In the genomic region with DNA sequence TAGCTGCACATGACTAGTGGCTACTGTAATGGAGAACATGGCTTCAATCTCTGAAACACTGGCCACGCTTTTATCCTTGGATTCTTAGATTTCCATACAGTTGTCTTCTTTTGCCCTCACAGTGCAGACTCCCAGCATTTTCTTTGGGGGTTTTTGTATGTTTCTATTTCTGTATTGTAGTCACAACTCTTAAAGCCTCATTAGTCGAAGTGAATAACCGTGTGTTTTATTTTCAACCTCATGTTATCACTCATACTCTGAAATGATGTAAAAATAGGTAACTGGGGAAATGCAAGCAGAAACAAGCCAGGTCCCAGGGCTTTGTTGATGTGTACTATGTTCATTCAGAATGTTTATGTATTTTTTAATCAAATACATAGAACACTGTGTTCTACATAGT, we compare ENCODE assay signal across 24 cellular contexts.
DNase-seq lines count a peak whose midpoint lies in the region; ATAC-seq and TF ChIP-seq lines count a peak whose summit lies in the region.
"Had no signal": no experiment of that assay in that cellular context is flagged by ENCODE, and none has a peak within 500 bp of the region (broad histone marks: within the 10 kb centered on the region; RNA-seq: fewer than 3 reads in every experiment).

No MANE protein-coding gene starts in this region.

- no peaks in the 10 kb centered on the region for H3K27me3 Mint-ChIP-seq in T-helper 1 cell treated with Interleukin-12 subunit alpha and Interleukin-12 subunit beta and Interleukin-4 antibody, amounts not matched to agents 30 μg/mL and 1 μg/mL, for 36 hours (ENCODE audit: low read depth)
- H3K27me3 Mint-ChIP-seq in stimulated activated naive CD8-positive, alpha-beta T cell treated with anti-CD3 and anti-CD28 coated beads, Interleukin-15, Interleukin-2, amounts not matched to agents 100 ng/mL and 50 ng/mL, for 24 hours = no peaks in the 10 kb centered on the region
- no peaks in the 10 kb centered on the region for H3K27me3 Mint-ChIP-seq in activated T-helper 17 cell treated with anti-CD3 and anti-CD28 coated beads, Interleukin-2, amount 50 U/mL, for 72 hours
- H3K27me3 Mint-ChIP-seq: CD4-positive, CD25-positive, alpha-beta regulatory T cell; IgD-negative memory B cell; stimulated activated memory B cell treated with anti-CD40 and anti-IgM and Interleukin-4, amounts not matched to agents 10 μg/mL and 1 μg/mL and 100 μg/mL, for 72 hours; T-helper 17 cell had no signal

- H3K27ac Mint-ChIP-seq in T-helper 1 cell treated with Interleukin-12 subunit alpha and Interleukin-12 subunit beta and Interleukin-4 antibody, amounts not matched to agents 30 μg/mL and 1 μg/mL, for 36 hours = peak overlapping the region; percentile 4
- H3K27ac Mint-ChIP-seq in stimulated activated naive CD8-positive, alpha-beta T cell treated with anti-CD3 and anti-CD28 coated beads, Interleukin-15, Interleukin-2, amounts not matched to agents 100 ng/mL and 50 ng/mL, for 24 hours = peak overlapping the region; percentile 38
- H3K27ac Mint-ChIP-seq in activated T-helper 17 cell treated with anti-CD3 and anti-CD28 coated beads, Interleukin-2, amount 50 U/mL, for 72 hours = peak overlapping the region; percentile 51
- H3K27ac Mint-ChIP-seq: IgD-negative memory B cell had no signal

- no peaks in the 10 kb centered on the region for H3K9me3 Mint-ChIP-seq in T-helper 1 cell treated with Interleukin-12 subunit alpha and Interleukin-12 subunit beta and Interleukin-4 antibody, amounts not matched to agents 30 μg/mL and 1 μg/mL, for 36 hours
- no peaks in the 10 kb centered on the region for H3K9me3 Mint-ChIP-seq in stimulated activated naive CD8-positive, alpha-beta T cell treated with anti-CD3 and anti-CD28 coated beads, Interleukin-15, Interleukin-2, amounts not matched to agents 100 ng/mL and 50 ng/mL, for 24 hours
- no peaks in the 10 kb centered on the region for H3K9me3 Mint-ChIP-seq in activated T-helper 17 cell treated with anti-CD3 and anti-CD28 coated beads, Interleukin-2, amount 50 U/mL, for 72 hours
- H3K9me3 Mint-ChIP-seq: activated naive CD4-positive, alpha-beta T cell treated with anti-CD3 and anti-CD28 coated beads, Interleukin-2, amount 50 U/mL, for 72 hours; CD4-positive, CD25-positive, alpha-beta regulatory T cell; IgD-negative memory B cell; stimulated activated memory B cell treated with anti-CD40 and anti-IgM and Interleukin-4, amounts not matched to agents 10 μg/mL and 1 μg/mL and 100 μg/mL, for 72 hours had no signal

- ATAC-seq in stimulated activated naive CD8-positive, alpha-beta T cell treated with anti-CD3 and anti-CD28 coated beads, Interleukin-15, Interleukin-2, amounts not matched to agents 100 U/mL and 50 U/mL, for 24 hours = no peak
- peak; percentile 62 for ATAC-seq in activated T-helper 17 cell treated with anti-CD3 and anti-CD28 coated beads, Interleukin-2, amount 50 U/mL, for 72 hours (replicated peaks)
- ATAC-seq: gastroesophageal sphincter; left colon; Right ventricle myocardium inferior; stimulated activated memory B cell treated with anti-CD40 and anti-IgM and Interleukin-4, amounts not matched to agents 10 μg/mL and 1 μg/mL and 100 μg/mL, for 72 hours; T-helper 17 cell had no signal

- no peak for TF ChIP-seq CTCF in GM13977 (IDR thresholded peaks at IDR 0.05; ENCODE audit: extremely low read depth, insufficient read depth, missing control alignments)

- H3K4me3 Mint-ChIP-seq in T-helper 1 cell treated with Interleukin-12 subunit alpha and Interleukin-12 subunit beta and Interleukin-4 antibody, amounts not matched to agents 30 μg/mL and 1 μg/mL, for 36 hours = no peak overlapping the region
- no peak overlapping the region for H3K4me3 Mint-ChIP-seq in stimulated activated naive CD8-positive, alpha-beta T cell treated with anti-CD3 and anti-CD28 coated beads, Interleukin-15, Interleukin-2, amounts not matched to agents 100 ng/mL and 50 ng/mL, for 24 hours
- H3K4me3 Mint-ChIP-seq in activated T-helper 17 cell treated with anti-CD3 and anti-CD28 coated beads, Interleukin-2, amount 50 U/mL, for 72 hours = peak overlapping the region; percentile 34
- H3K4me3 Mint-ChIP-seq: stimulated activated memory B cell treated with anti-CD40 and anti-IgM and Interleukin-4, amounts not matched to agents 10 μg/mL and 1 μg/mL and 100 μg/mL, for 72 hours; T-helper 17 cell had no signal

- peaks cover 15% of the 10 kb centered on the region for H3K36me3 Mint-ChIP-seq in T-helper 1 cell treated with Interleukin-12 subunit alpha and Interleukin-12 subunit beta and Interleukin-4 antibody, amounts not matched to agents 30 μg/mL and 1 μg/mL, for 36 hours (ENCODE audit: low read depth)
- peaks cover 33% of the 10 kb centered on the region for H3K36me3 Mint-ChIP-seq in stimulated activated naive CD8-positive, alpha-beta T cell treated with anti-CD3 and anti-CD28 coated beads, Interleukin-15, Interleukin-2, amounts not matched to agents 100 ng/mL and 50 ng/mL, for 24 hours (ENCODE audit: low read depth)
- peaks cover 66% of the 10 kb centered on the region for H3K36me3 Mint-ChIP-seq in activated T-helper 17 cell treated with anti-CD3 and anti-CD28 coated beads, Interleukin-2, amount 50 U/mL, for 72 hours (ENCODE audit: low read depth)

- in situ Hi-C loops in GM13977 (cut with MboI; ENCODE audit: low pct_unique_long_range_greater_than_20kb, low sequenced_read_pairs, unreplicated experiment) = no loop called here

- DNase-seq in T-helper 1 cell (no peak), GM13977 (ENCODE audit: low spot score) (no peak), hypothalamus (lab: John Stamatoyannopoulos, UW) (no peak), NCI-H187 (lab: John Stamatoyannopoulos, UW) (no peak)
- DNase-seq in stimulated activated naive CD8-positive, alpha-beta T cell treated with anti-CD3 and anti-CD28 coated beads, Interleukin-15, Interleukin-2, amounts not matched to agents 100 U/mL and 50 U/mL, for 24 hours = no peak
- DNase-seq: activated CD4-positive, alpha-beta T cell treated with anti-CD3 and anti-CD28 coated beads for 1 hour; CD4-positive, CD25-positive, alpha-beta regulatory T cell; HCEC 1CT; left colon; NCI-H1436 treated with DMSO at 0.1 percent for 48 hours; NCI-H345; NCI-H69; ovary; PC-9; SK-N-SH; T-helper 17 cell had no signal

- H3K4me1 Mint-ChIP-seq in T-helper 1 cell treated with Interleukin-12 subunit alpha and Interleukin-12 subunit beta and Interleukin-4 antibody, amounts not matched to agents 30 μg/mL and 1 μg/mL, for 36 hours (ENCODE audit: low read depth) = peaks cover 67% of the 10 kb centered on the region
- H3K4me1 Mint-ChIP-seq in stimulated activated naive CD8-positive, alpha-beta T cell treated with anti-CD3 and anti-CD28 coated beads, Interleukin-15, Interleukin-2, amounts not matched to agents 100 ng/mL and 50 ng/mL, for 24 hours (ENCODE audit: low read depth) = peaks cover 88% of the 10 kb centered on the region
- peaks cover 53% of the 10 kb centered on the region for H3K4me1 Mint-ChIP-seq in activated T-helper 17 cell treated with anti-CD3 and anti-CD28 coated beads, Interleukin-2, amount 50 U/mL, for 72 hours
